Comparison of ENCODE assay signal across 24 cellular contexts in the genomic region with DNA sequence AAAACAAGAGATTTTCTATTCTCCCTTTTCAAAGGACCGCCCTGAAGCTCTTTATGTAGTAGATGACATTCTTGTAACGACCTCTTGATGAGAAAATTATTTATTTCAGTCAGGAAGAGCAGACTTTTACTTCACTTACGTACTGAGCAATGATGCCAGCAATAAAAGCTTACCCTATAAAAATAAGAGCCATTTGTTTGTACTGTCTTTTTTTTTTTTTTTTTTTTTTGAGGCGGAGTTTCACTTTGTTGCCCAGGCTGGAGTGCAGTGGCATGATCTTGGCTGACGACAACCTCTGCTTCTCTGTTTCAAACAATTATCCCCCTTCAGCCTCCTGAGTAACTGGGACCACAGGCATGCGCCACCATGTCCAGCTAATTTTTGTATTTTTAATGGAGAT. TPM values are rescaled to one million over a fixed set of nuclear protein-coding genes. Genes with fewer than 3 reads are reported as not detected.
DNase-seq lines count a peak whose midpoint lies in the region; ATAC-seq and TF ChIP-seq lines count a peak whose summit lies in the region.
"Had no signal": no experiment of that assay in that cellular context is flagged by ENCODE, and none has a peak within 500 bp of the region (broad histone marks: within the 10 kb centered on the region; RNA-seq: fewer than 3 reads in every experiment).

No MANE protein-coding gene starts in this region.

- no peak overlapping the region for H3K4me3 Mint-ChIP-seq in chondrocyte (ENCODE audit: unreplicated experiment)
- H3K4me3 Mint-ChIP-seq: activated T-cell treated with anti-CD3 and anti-CD28 coated beads, Interleukin-2, amount 50 U/mL, for 24 hours; neural progenitor cell had no signal

- H3K9me3 Mint-ChIP-seq in chondrocyte (ENCODE audit: low read depth): no peaks in the 10 kb centered on the region
- H3K9me3 Mint-ChIP-seq: activated T-cell treated with anti-CD3 and anti-CD28 coated beads, Interleukin-2, amount 50 U/mL, for 24 hours; neural progenitor cell had no signal

- CTCF ChIA-PET in SK-N-SH (lab: Yijun Ruan, JAX): interaction anchor here (1.1 kb wide), 1 partner anchor 11 kb away, joined by 3 read pairs; no protein-coding TSS in a partner anchor

- 0 out of 2 replicates have a peak overlapping the region, but pooled peaks have one; percentile 32 for H3K4me2 ChIP-seq in SK-N-SH
- H3K4me2 ChIP-seq: neural progenitor cell had no signal

- no peak; the same call in 2 of the 3 replicates for ATAC-seq in SK-N-SH treated with all-trans-retinoic acid at 6 μM for 48 hours
- peak; percentile 73 for ATAC-seq in mucosa of descending colon
- ATAC-seq in GM19328 (IDR thresholded peaks at IDR 0.05; ENCODE audit: unreplicated experiment): no peak
- ATAC-seq in sciatic nerve: no peak
- no peak for ATAC-seq in HG03097 (IDR thresholded peaks at IDR 0.05; ENCODE audit: low FRiP score, unreplicated experiment)

- intact Hi-C loops in mucosa of descending colon (cut with DNase I, micrococcal nuclease) (no loop called here), sciatic nerve (cut with DNase I) (no loop called here), posterior cingulate gyrus (cut with DNase I) (no loop called here)

- H3K27ac ChIP-seq in SK-N-SH (ENCODE audit: low read depth in 2 of 2, low read length in 1 of 2): peak overlapping the region in 1 of 2 experiments; percentile 99; a peak in 2 of 4 replicates
- H3K27ac ChIP-seq: neural progenitor cell, spleen had no signal

- peaks cover 69% of the 10 kb centered on the region for H3F3A ChIP-seq in SK-N-SH (replicated peaks; ENCODE audit: insufficient read depth)

- TF ChIP-seq EP300 in SK-N-SH (IDR thresholded peaks at IDR 0.05; ENCODE audit: borderline replicate concordance in 1 of 2, low read depth in 1 of 2, low read length in 1 of 2): no peak

- no peak overlapping the region for H2AFZ ChIP-seq in SK-N-SH (ENCODE audit: low read depth)
- H2AFZ ChIP-seq: neural progenitor cell had no signal

- peaks cover 100% of the 10 kb centered on the region for H3K79me2 ChIP-seq in SK-N-SH (ENCODE audit: insufficient read depth)

- POLR2A ChIA-PET in SK-N-SH (lab: Yijun Ruan, JAX): no interaction called here

- no peaks in the 10 kb centered on the region for H3K27me3 ChIP-seq in SK-N-SH (ENCODE audit: insufficient read depth)
- H3K27me3 ChIP-seq: neural progenitor cell, spleen, stomach had no signal

- H3K4me3 ChIP-seq in SK-N-SH (ENCODE audit: low read depth in 2 of 2, low read length in 1 of 2) (no peak overlapping the region), mucosa of descending colon (no peak overlapping the region)
- H3K4me3 ChIP-seq: neural progenitor cell, spleen, stomach had no signal

- peaks cover 6 to 47% of the 10 kb centered on the region in 2 experiments for H3K36me3 ChIP-seq in SK-N-SH (replicated peaks in 1 of 2; ENCODE audit: control insufficient read depth in 1 of 2, insufficient read depth in 2 of 2, low read length in 1 of 2)
- H3K36me3 ChIP-seq in mucosa of descending colon (ENCODE audit: low read depth): no peaks in the 10 kb centered on the region
- H3K36me3 ChIP-seq: neural progenitor cell, stomach had no signal

- H3K4me1 ChIP-seq in SK-N-SH (ENCODE audit: control insufficient read depth in 1 of 2, insufficient read depth in 2 of 2, low read depth in 1 of 2, low read length in 1 of 2) (peaks cover 3 to 65% of the 10 kb centered on the region in 2 experiments; a peak in 3 of 4 replicates), mucosa of descending colon (ENCODE audit: low read depth) (peaks cover 30% of the 10 kb centered on the region)

- H4K20me1 ChIP-seq in SK-N-SH (ENCODE audit: insufficient read depth): peaks cover 25% of the 10 kb centered on the region; the same call in 1 of the 2 replicates

- H3K4me1 Mint-ChIP-seq in chondrocyte (ENCODE audit: low read depth): peaks cover 23% of the 10 kb centered on the region

- H3K27ac Mint-ChIP-seq in chondrocyte (ENCODE audit: unreplicated experiment): peak overlapping the region; percentile 49
- H3K27ac Mint-ChIP-seq: activated T-cell treated with anti-CD3 and anti-CD28 coated beads, Interleukin-2, amount 50 U/mL, for 24 hours; neural progenitor cell had no signal

- H3K9ac ChIP-seq in SK-N-SH: no peak overlapping the region
- H3K9ac ChIP-seq: neural progenitor cell had no signal

- peaks cover 3% of the 10 kb centered on the region for H3K36me3 Mint-ChIP-seq in chondrocyte (ENCODE audit: low read depth)

- no peaks in the 10 kb centered on the region for H3K27me3 Mint-ChIP-seq in chondrocyte (ENCODE audit: low read depth)
- H3K27me3 Mint-ChIP-seq: activated T-cell treated with anti-CD3 and anti-CD28 coated beads, Interleukin-2, amount 50 U/mL, for 24 hours had no signal

- TF ChIP-seq RAD21 in SK-N-SH (IDR thresholded peaks at IDR 0.05; ENCODE audit: low read length): no peak

- H3K9me2 ChIP-seq in SK-N-SH: no peaks in the 10 kb centered on the region

- no peaks in the 10 kb centered on the region for H3K9me3 ChIP-seq in SK-N-SH
- H3K9me3 ChIP-seq in mucosa of descending colon: no peaks in the 10 kb centered on the region
- H3K9me3 ChIP-seq: spleen, stomach had no signal

- TF ChIP-seq CTCF in SK-N-SH (IDR thresholded peaks at IDR 0.05) (no peak), chondrocyte (IDR thresholded peaks at IDR 0.05) (no peak), mucosa of descending colon (IDR thresholded peaks at IDR 0.05) (no peak)

- no peak for DNase-seq in SK-N-SH
- no peak for DNase-seq in chondrocyte (ENCODE audit: low spot score)
- DNase-seq in mucosa of descending colon: peak in 1 of 3 donors; percentile 43
- no peak for DNase-seq in sciatic nerve (ENCODE audit: low spot score)
- no peak for DNase-seq in posterior cingulate gyrus
- DNase-seq: ACHN; activated naive CD4-positive, alpha-beta T cell treated with anti-CD3 and anti-CD28 coated beads, Interleukin-2, amount 50 U/mL, for 16 hours; activated T-cell treated with anti-CD3 and anti-CD28 coated beads, Interleukin-2, amount 50 U/mL, for 24 hours; aorta; C1 segment of cervical spinal cord; cerebellar nuclear complex; effector memory CD4-positive, alpha-beta T cell; GDM1; MV-4-11; NCI-H1694 treated with DMSO at 0.1 percent for 48 hours; NCI-H2227 treated with DMSO at 0.1 percent for 48 hours; spleen; stimulated activated CD4-positive, alpha-beta T cell treated with anti-CD3 and anti-CD28 coated beads, Interleukin-4, amount 100 ng/mL, for 4 hours; stomach; T1000 had no signal

- WGBS in SK-N-SH (ENCODE audit: low lambda C conversion rate): 74% methylated on average over 6 of the region's 6 CpGs

TF ChIP-seq in SK-N-SH, 30 proteins besides CTCF, POLR2A, EP300 and RAD21 (continues in another document):
- TF ChIP-seq FOXM1 (IDR thresholded peaks at IDR 0.05; ENCODE audit: low read depth): no peak
- no peak for TF ChIP-seq RXRA (IDR thresholded peaks at IDR 0.05; ENCODE audit: borderline replicate concordance, low read depth)
- TF ChIP-seq POLR2AphosphoS5 (IDR thresholded peaks at IDR 0.05; ENCODE audit: low read depth, low read length): no peak
- TF ChIP-seq, protein P1, sequence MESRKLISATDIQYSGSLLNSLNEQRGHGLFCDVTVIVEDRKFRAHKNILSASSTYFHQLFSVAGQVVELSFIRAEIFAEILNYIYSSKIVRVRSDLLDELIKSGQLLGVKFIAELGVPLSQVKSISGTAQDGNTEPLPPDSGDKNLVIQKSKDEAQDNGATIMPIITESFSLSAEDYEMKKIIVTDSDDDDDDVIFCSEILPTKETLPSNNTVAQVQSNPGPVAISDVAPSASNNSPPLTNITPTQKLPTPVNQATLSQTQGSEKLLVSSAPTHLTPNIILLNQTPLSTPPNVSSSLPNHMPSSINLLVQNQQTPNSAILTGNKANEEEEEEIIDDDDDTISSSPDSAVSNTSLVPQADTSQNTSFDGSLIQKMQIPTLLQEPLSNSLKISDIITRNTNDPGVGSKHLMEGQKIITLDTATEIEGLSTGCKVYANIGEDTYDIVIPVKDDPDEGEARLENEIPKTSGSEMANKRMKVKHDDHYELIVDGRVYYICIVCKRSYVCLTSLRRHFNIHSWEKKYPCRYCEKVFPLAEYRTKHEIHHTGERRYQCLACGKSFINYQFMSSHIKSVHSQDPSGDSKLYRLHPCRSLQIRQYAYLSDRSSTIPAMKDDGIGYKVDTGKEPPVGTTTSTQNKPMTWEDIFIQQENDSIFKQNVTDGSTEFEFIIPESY (IDR thresholded peaks at IDR 0.05; ENCODE audit: borderline replicate concordance, low read depth): no peak
- TF ChIP-seq GABPA (IDR thresholded peaks at IDR 0.05; ENCODE audit: low read depth): no peak

TF ChIP-seq in SK-N-SH treated with all-trans-retinoic acid at 6 μM for 48 hours, 23 proteins besides CTCF, POLR2A, EP300 and RAD21:
- TF ChIP-seq BACH2 (CRISPR knock-in tag; IDR thresholded peaks at IDR 0.05; ENCODE audit: borderline replicate concordance): no peak
- no peak for TF ChIP-seq ISL1 (CRISPR knock-in tag; IDR thresholded peaks at IDR 0.05)
- no peak for TF ChIP-seq SNAI2 (CRISPR knock-in tag; IDR thresholded peaks at IDR 0.05)

RNA-seq across cellular contexts. Expression of a gene that starts 39.2 kb away (rescaled TPM):
- 228 and 244 TPM in 2 replicates for polyA plus RNA-seq in SK-N-SH (2012; rRNA removed)
- polyA plus RNA-seq in SK-N-SH (2012; cell fraction: cytosol; rRNA removed): 191 and 233 TPM in 2 replicates
- 201 and 239 TPM in 2 replicates for polyA plus RNA-seq in SK-N-SH (2012; cell fraction: nucleus; rRNA removed)
- total RNA-seq in chondrocyte (99.5 to 194 TPM (median 184 TPM) in 3 replicates), mucosa of descending colon (100 to 1,000 TPM in 1 of 3 donors, 10 to 100 TPM in 2; 66.9 to 104 (median 85.8) TPM), sciatic nerve (209 TPM)
